In genomic region chr12:119850330-119850729, GRCh38 we compare ENCODE assay signal across 21 cellular contexts.
"Had no signal": no experiment of that assay in that cellular context is flagged by ENCODE, and none has a peak within 500 bp of the region (broad histone marks: within the 10 kb centered on the region; RNA-seq: fewer than 3 reads in every experiment).

No MANE protein-coding gene starts in this region.

- H3K4me2 ChIP-seq: SK-N-SH had no signal

- H3K27ac ChIP-seq: RWPE1 had no signal

- ATAC-seq: Panc1, PC-3 had no signal

- H3K9me2 ChIP-seq: SK-N-SH had no signal

- DNase-seq: Karpas-422, KG1, MM.1S, NCI-H1092 treated with DMSO at 0.1 percent for 48 hours, NCI-H1436, NCI-H187, NCI-H2029, NCI-H2081 treated with DMSO at 0.1 percent for 48 hours, NCI-H2171, NCI-H226, NCI-H446, NCI-H510A, NCI-H524 treated with DMSO at 0.1 percent for 48 hours, NCI-H69, NCI-H774, PC-3, SHP77, SK-N-SH, SW 1271 had no signal

- H3K9me3 ChIP-seq: SK-N-SH had no signal
